In genomic region chr17:2064511-2064910, GRCh38 we compare ENCODE assay signal across 9 cellular contexts. TPM values are rescaled to one million over a fixed set of nuclear protein-coding genes. Genes with fewer than 3 reads are reported as not detected.
DNase-seq lines count a peak whose midpoint lies in the region; ATAC-seq and TF ChIP-seq lines count a peak whose summit lies in the region.
"Had no signal": no experiment of that assay in that cellular context is flagged by ENCODE, and none has a peak within 500 bp of the region (broad histone marks: within the 10 kb centered on the region; RNA-seq: fewer than 3 reads in every experiment).

No MANE protein-coding gene starts in this region.

- TF ChIP-seq CTCF in dorsolateral prefrontal cortex (IDR thresholded peaks at IDR 0.05 in 54 of 56, conservative IDR thresholded peaks at IDR 0.05 in 2 of 56; ENCODE audit: low read depth in 1 of 56, partially characterized antibody in 56 of 56) (no peak), upper lobe of right lung (IDR thresholded peaks at IDR 0.05) (no peak)

- ATAC-seq in activated naive CD4-positive, alpha-beta T cell treated with anti-CD3 and anti-CD28 coated beads, Interleukin-2, amount 50 U/mL, for 72 hours, result no peak
- no peak for ATAC-seq in upper lobe of right lung

- intact Hi-C loops in dorsolateral prefrontal cortex (cut with DNase I) (no loop called here), upper lobe of right lung (cut with DNase I) (no loop called here)

- H3K9me3 ChIP-seq in muscle layer of colon (ENCODE audit: low read length) (no peaks in the 10 kb centered on the region), upper lobe of right lung (no peaks in the 10 kb centered on the region)

- H3K36me3 ChIP-seq in muscle layer of colon (ENCODE audit: insufficient read depth, low read length) (peaks cover 40% of the 10 kb centered on the region), upper lobe of right lung (peaks cover 31% of the 10 kb centered on the region)

- no peaks in the 10 kb centered on the region for H3K9me3 Mint-ChIP-seq in activated naive CD4-positive, alpha-beta T cell treated with anti-CD3 and anti-CD28 coated beads, Interleukin-2, amount 50 U/mL, for 72 hours

- H3K4me3 ChIP-seq in dorsolateral prefrontal cortex (no peak overlapping the region), muscle layer of colon (ENCODE audit: low read depth in 1 of 2, low read length in 2 of 2) (no peak overlapping the region), upper lobe of right lung (no peak overlapping the region)

- H3K9ac ChIP-seq in muscle layer of colon (ENCODE audit: low read length), result no peak overlapping the region

- peaks cover 0 to 21% (median 0%) of the 10 kb centered on the region in 45 donors for H3K27me3 ChIP-seq in dorsolateral prefrontal cortex
- no peaks in the 10 kb centered on the region for H3K27me3 ChIP-seq in muscle layer of colon (ENCODE audit: control insufficient read depth in 1 of 2, insufficient read depth in 2 of 2, low read length in 2 of 2)
- no peaks in the 10 kb centered on the region for H3K27me3 ChIP-seq in upper lobe of right lung

- H3K27ac Mint-ChIP-seq in activated naive CD4-positive, alpha-beta T cell treated with anti-CD3 and anti-CD28 coated beads, Interleukin-2, amount 50 U/mL, for 72 hours, result peak overlapping the region; percentile 3 to 31

- H3K36me3 Mint-ChIP-seq in activated naive CD4-positive, alpha-beta T cell treated with anti-CD3 and anti-CD28 coated beads, Interleukin-2, amount 50 U/mL, for 72 hours, result peaks cover 41 to 52% of the 10 kb centered on the region in 2 donors

- H3K27ac ChIP-seq in dorsolateral prefrontal cortex (peak overlapping the region in 31 of 59 donors; percentile 4 to 86 (median 53)), muscle layer of colon (ENCODE audit: low read depth, low read length) (peak overlapping the region; percentile 77), upper lobe of right lung (peak overlapping the region; percentile 55)

- H3K4me1 ChIP-seq in muscle layer of colon (ENCODE audit: insufficient read depth, low read length) (peaks cover 74% of the 10 kb centered on the region), upper lobe of right lung (peaks cover 78% of the 10 kb centered on the region)

- DNase-seq in activated naive CD4-positive, alpha-beta T cell treated with anti-CD3 and anti-CD28 coated beads, Interleukin-2, amount 50 U/mL, for 72 hours (ENCODE audit: low spot score in 2 of 2), result no peak
- DNase-seq in activated naive CD4-positive, alpha-beta T cell treated with anti-CD3 and anti-CD28 coated beads, Interleukin-2, amount 50 U/mL, for 16 hours, result no peak
- no peak for DNase-seq in dorsolateral prefrontal cortex
- no peak for DNase-seq in upper lobe of right lung
- DNase-seq in NCI-H2107 treated with DMSO at 0.1 percent for 48 hours (lab: John Stamatoyannopoulos, UW; ENCODE audit: unreplicated experiment), result no peak
- no peak for DNase-seq in activated naive CD4-positive, alpha-beta T cell (lab: John Stamatoyannopoulos, UW)
- DNase-seq in glomerular visceral epithelial cell (ENCODE audit: extremely low spot score), result no peak
- DNase-seq: activated effector memory CD4-positive, alpha-beta T cell treated with Interleukin-2 at 50 U/mL for 16 hours had no signal

RNA-seq across cellular contexts. Expression of gene HIC1, which starts 9.6 kb away (rescaled TPM):
- 10 to 100 TPM; 36.8 to 41.8 TPM for total RNA-seq in activated naive CD4-positive, alpha-beta T cell treated with anti-CD3 and anti-CD28 coated beads, Interleukin-2, amount 50 U/mL, for 72 hours
- total RNA-seq in dorsolateral prefrontal cortex, result 10 to 100 TPM in 18 of 120 experiments, 1 to 10 TPM in 102; 1.6 to 17.4 (median 6.5) TPM
- total RNA-seq in upper lobe of right lung, result 20.8 TPM

RNA-seq across cellular contexts. Expression of gene OVCA2, which starts 22.7 kb away (rescaled TPM):
- 10 to 100 TPM; 21.8 to 30.7 TPM for total RNA-seq in activated naive CD4-positive, alpha-beta T cell treated with anti-CD3 and anti-CD28 coated beads, Interleukin-2, amount 50 U/mL, for 72 hours
- 10 to 100 TPM in 108 of 120 experiments, 1 to 10 TPM in 12; 6.6 to 29.4 (median 16.4) TPM for total RNA-seq in dorsolateral prefrontal cortex
- 21.4 TPM for total RNA-seq in upper lobe of right lung

RNA-seq across cellular contexts. Expression of gene DPH1, which starts 34.6 kb away (rescaled TPM):
- 10 to 100 TPM; 30.5 to 38.0 TPM for total RNA-seq in activated naive CD4-positive, alpha-beta T cell treated with anti-CD3 and anti-CD28 coated beads, Interleukin-2, amount 50 U/mL, for 72 hours
- total RNA-seq in dorsolateral prefrontal cortex (100 to 1,000 TPM in 30 of 120 experiments, 10 to 100 TPM in 90; 57.6 to 158 (median 87.2) TPM), upper lobe of right lung (47.8 TPM)

RNA-seq across cellular contexts. Expression of gene RTN4RL1, which starts 39.4 kb away (rescaled TPM):
- total RNA-seq in activated naive CD4-positive, alpha-beta T cell treated with anti-CD3 and anti-CD28 coated beads, Interleukin-2, amount 50 U/mL, for 72 hours, result under 1 TPM; 0.06 to 0.07 TPM
- total RNA-seq in dorsolateral prefrontal cortex (10 to 100 TPM in 119 of 120 experiments, 1 to 10 TPM in 1; 4.8 to 43.6 (median 22.0) TPM), upper lobe of right lung (4.3 TPM)
